Comparison of ENCODE assay signal across 9 cellular contexts in genomic region chr6:34067814-34068213, GRCh38.
DNase-seq lines count a peak whose midpoint lies in the region; ATAC-seq, FAIRE-seq and TF ChIP-seq lines count a peak whose summit lies in the region.
"Had no signal": no experiment of that assay in that cellular context is flagged by ENCODE, and none has a peak within 500 bp of the region (broad histone marks: within the 10 kb centered on the region; RNA-seq: fewer than 3 reads in every experiment).

No MANE protein-coding gene starts in this region.

- BruUV-seq in PC-3 (replicated peaks; lab: Mats Ljungman, UMichigan) = no TSS peak

- ATAC-seq in PC-3 = peak; percentile 33; the same call in 1 of the 2 replicates
- no peak for ATAC-seq in psoas muscle
- no peak for ATAC-seq in GM18907 (IDR thresholded peaks at IDR 0.05; ENCODE audit: unreplicated experiment)

- H4K20me1 ChIP-seq in PC-3 (ENCODE audit: low read length) = no peaks in the 10 kb centered on the region

- FAIRE-seq in D721Med (lab: Jason Lieb, UNC) = no peak

- TF ChIP-seq CTCF in D721Med (IDR thresholded peaks at IDR 0.05; ENCODE audit: insufficient read depth, missing control alignments) = peak; percentile 42
- TF ChIP-seq CTCF in GM12875 (IDR thresholded peaks at IDR 0.05; ENCODE audit: borderline replicate concordance, insufficient read depth, low read depth, low read length) = peak; percentile 35; the same call in 1 of the 2 replicates
- TF ChIP-seq CTCF in PC-3 (conservative IDR thresholded peaks at IDR 0.05; ENCODE audit: low read depth, low read length) = peak; percentile 48
- TF ChIP-seq CTCF in psoas muscle (IDR thresholded peaks at IDR 0.05) = no peak

- no peaks in the 10 kb centered on the region for H3F3A ChIP-seq in PC-3 (ENCODE audit: low read length, unreplicated experiment)

- CTCF ChIA-PET in PC-3 (lab: Charles Lee) = no interaction called here

- H3K4me1 ChIP-seq in PC-3 (ENCODE audit: insufficient read depth, low read length) (no peaks in the 10 kb centered on the region), psoas muscle (peaks cover 3% of the 10 kb centered on the region)
- H3K4me1 ChIP-seq: ascending aorta, transverse colon had no signal

- H3K9me3 ChIP-seq in PC-3 (ENCODE audit: low read length) (no peaks in the 10 kb centered on the region), psoas muscle (no peaks in the 10 kb centered on the region)
- H3K9me3 ChIP-seq: ascending aorta, transverse colon had no signal

- no peaks in the 10 kb centered on the region for H3K9me2 ChIP-seq in PC-3 (replicated peaks; ENCODE audit: low read length)

- H3K4me3 ChIP-seq in GM12875 (ENCODE audit: low read depth, low read length) (no peak overlapping the region), PC-3 (ENCODE audit: low read length) (no peak overlapping the region), psoas muscle (no peak overlapping the region)
- H3K4me3 ChIP-seq: ascending aorta, transverse colon had no signal

- DNase-seq in D721Med (ENCODE audit: insufficient read length, low spot score) = no peak
- DNase-seq in PC-3 = peak; percentile 26
- peak; percentile 32 for DNase-seq in hepatic stellate cell (ENCODE audit: low spot score)
- no peak for DNase-seq in foreskin melanocyte
- DNase-seq in psoas muscle = no peak
- DNase-seq: transverse colon had no signal

- no peak overlapping the region for H3K4me2 ChIP-seq in PC-3 (ENCODE audit: low read length)

- H2AFZ ChIP-seq in PC-3 (ENCODE audit: low read length) = no peak overlapping the region

- WGBS in psoas muscle, 3 donors = 36 to 55% (median 55%) methylated on average over 13 of the region's 13 CpGs

- POLR2A ChIA-PET in PC-3 (lab: Charles Lee; ENCODE audit: unreplicated experiment) = no interaction called here

- intact Hi-C loops in PC-3 (cut with micrococcal nuclease) (no loop called here), psoas muscle (cut with DNase I) (no loop called here)

- H3K79me2 ChIP-seq in PC-3 (ENCODE audit: low read length) = no peaks in the 10 kb centered on the region

- H3K27me3 ChIP-seq in PC-3 (ENCODE audit: low read length) = peaks cover 56% of the 10 kb centered on the region
- peaks cover 0 to 35% (median 19%) of the 10 kb centered on the region in 3 donors for H3K27me3 ChIP-seq in psoas muscle (ENCODE audit: insufficient read depth in 3 of 3, low read length in 2 of 3)
- H3K27me3 ChIP-seq: ascending aorta had no signal

- no peaks in the 10 kb centered on the region for H3K36me3 ChIP-seq in PC-3 (ENCODE audit: low read depth, low read length)
- H3K36me3 ChIP-seq in psoas muscle (ENCODE audit: insufficient read depth in 1 of 2, low read depth in 1 of 2) = no peaks in the 10 kb centered on the region
- H3K36me3 ChIP-seq: ascending aorta, transverse colon had no signal

- H3K9ac ChIP-seq in PC-3 (ENCODE audit: low read length) = no peak overlapping the region

- H3K27ac ChIP-seq in PC-3 (ENCODE audit: low read length) = no peak overlapping the region
- H3K27ac ChIP-seq in psoas muscle = no peak overlapping the region
- H3K27ac ChIP-seq: ascending aorta, transverse colon had no signal

Comparison
In these comparisons a context has a peak if more than half of its experiments do, and no peak if none do; other contexts are left out.
1. DNase-seq: peak in PC-3 (single experiment) and hepatic stellate cell (single experiment); none in D721Med (single experiment), foreskin melanocyte (single experiment) and psoas muscle (0 of 2).